ENCODE assay signal across 19 cellular contexts in the genomic region with DNA sequence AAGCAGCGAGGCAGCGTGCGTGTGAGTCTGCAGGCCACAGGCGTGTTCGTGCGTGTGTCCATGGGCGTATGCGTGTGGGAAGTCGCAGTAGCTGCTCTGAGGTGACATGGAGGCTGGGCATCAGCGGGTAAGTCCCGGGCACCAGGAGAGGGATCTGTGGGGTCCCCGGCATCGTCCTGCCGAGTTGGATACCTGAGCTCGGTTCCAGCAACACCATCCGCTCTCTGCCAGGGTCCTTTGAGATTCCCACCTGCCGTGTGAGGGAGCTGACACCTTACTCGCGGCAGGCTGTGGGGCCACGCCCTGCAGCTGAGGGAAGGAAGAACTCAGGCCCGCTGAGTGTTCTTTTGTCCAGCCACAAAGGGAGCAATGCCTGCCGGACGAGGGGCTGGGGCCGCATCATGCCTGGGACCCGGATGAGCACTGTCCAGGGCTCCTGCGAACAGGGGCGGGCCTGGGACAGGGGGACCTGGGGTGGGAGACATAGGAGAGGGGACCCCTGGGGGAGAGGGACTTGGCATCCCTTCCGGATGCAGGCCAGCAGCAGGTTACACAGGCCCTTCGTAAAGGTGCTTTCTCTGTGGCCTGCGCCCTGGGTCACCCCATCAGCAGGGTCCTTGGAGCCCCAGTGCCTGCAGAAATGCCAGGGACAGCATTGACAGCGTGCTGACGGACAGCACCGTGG. TPM values are rescaled to one million over a fixed set of nuclear protein-coding genes. Genes with fewer than 3 reads are reported as not detected.
A peak's percentile ranks its signal among the peaks of the same experiment; 100 is the strongest.
DNase-seq lines count a peak whose midpoint lies in the region; ATAC-seq and TF ChIP-seq lines count a peak whose summit lies in the region.
"Had no signal": no experiment of that assay in that cellular context is flagged by ENCODE, and none has a peak within 500 bp of the region (broad histone marks: within the 10 kb centered on the region; RNA-seq: fewer than 3 reads in every experiment).

No MANE protein-coding gene starts in this region.

- H3K27me3 Mint-ChIP-seq in activated T-cell treated with anti-CD3 and anti-CD28 coated beads, Interleukin-2, amount 50 U/mL, for 72 hours (ENCODE audit: low read depth) = no peaks in the 10 kb centered on the region
- peaks cover 28% of the 10 kb centered on the region for H3K27me3 Mint-ChIP-seq in WTC11 (ENCODE audit: low read depth)
- H3K27me3 Mint-ChIP-seq in stimulated activated naive B cell treated with anti-CD40 and anti-IgM and Interleukin-4, amounts not matched to agents 10 μg/mL and 1 μg/mL and 100 μg/mL, for 72 hours = no peaks in the 10 kb centered on the region

- H3K4me3 ChIP-seq in lower lobe of right lung (no peak overlapping the region), brain microvascular endothelial cell (ENCODE audit: low read depth, low read length) (no peak overlapping the region), WERI-Rb-1 (ENCODE audit: low read depth, low read length) (no peak overlapping the region)
- H3K4me3 ChIP-seq: cardiac muscle cell, smooth muscle cell, uterus had no signal

- peaks cover 40% of the 10 kb centered on the region for H3K4me1 ChIP-seq in lower lobe of right lung

- POLR2A ChIA-PET in WTC11 (lab: Charles Lee) = no interaction called here

- CTCF ChIA-PET in WTC11 (lab: Charles Lee) = interaction anchor here (0.6 to 0.7 kb wide), 2 partner anchors 46 to 87 kb away, joined by 4 read pairs; no protein-coding TSS in a partner anchor

- H3K27me3 ChIP-seq in lower lobe of right lung (ENCODE audit: low read depth) = peaks cover 36% of the 10 kb centered on the region
- H3K27me3 ChIP-seq in brain microvascular endothelial cell (replicated peaks) = peaks cover 2% of the 10 kb centered on the region
- no peaks in the 10 kb centered on the region for H3K27me3 ChIP-seq in WERI-Rb-1 (ENCODE audit: insufficient read depth, low read depth, severe bottlenecking)
- H3K27me3 ChIP-seq: cardiac muscle cell had no signal

- intact Hi-C loops in lower lobe of right lung (cut with DNase I) = no loop called here

- peaks cover 24% of the 10 kb centered on the region for H3K4me1 Mint-ChIP-seq in activated T-cell treated with anti-CD3 and anti-CD28 coated beads, Interleukin-2, amount 50 U/mL, for 72 hours (ENCODE audit: low read depth)
- peaks cover 6% of the 10 kb centered on the region; the same call in 1 of the 2 replicates for H3K4me1 Mint-ChIP-seq in WTC11
- H3K4me1 Mint-ChIP-seq in stimulated activated naive B cell treated with anti-CD40 and anti-IgM and Interleukin-4, amounts not matched to agents 10 μg/mL and 1 μg/mL and 100 μg/mL, for 72 hours = peaks cover 18 to 61% of the 10 kb centered on the region in 2 donors
- H3K4me1 Mint-ChIP-seq: nephron had no signal

- H3K36me3 ChIP-seq in lower lobe of right lung (peaks cover 9% of the 10 kb centered on the region), brain microvascular endothelial cell (replicated peaks) (peaks cover 4% of the 10 kb centered on the region), WERI-Rb-1 (no peaks in the 10 kb centered on the region)
- H3K36me3 ChIP-seq: cardiac muscle cell, uterus had no signal

- peak overlapping the region; percentile 7 to 46 for H3K4me3 Mint-ChIP-seq in activated T-cell treated with anti-CD3 and anti-CD28 coated beads, Interleukin-2, amount 50 U/mL, for 72 hours
- no peak overlapping the region for H3K4me3 Mint-ChIP-seq in WTC11
- H3K4me3 Mint-ChIP-seq in stimulated activated naive B cell treated with anti-CD40 and anti-IgM and Interleukin-4, amounts not matched to agents 10 μg/mL and 1 μg/mL and 100 μg/mL, for 72 hours = peak overlapping the region in 1 of 2 donors; percentile 61
- H3K4me3 Mint-ChIP-seq: nephron had no signal

- no peak for ATAC-seq in activated T-cell treated with anti-CD3 and anti-CD28 coated beads, Interleukin-2, amount 50 U/mL, for 72 hours (replicated peaks in 1 of 2)
- ATAC-seq in WTC11 (no peak), lower lobe of right lung (no peak)
- ATAC-seq in stimulated activated naive B cell treated with anti-CD40 and anti-IgM and Interleukin-4, amounts not matched to agents 10 μg/mL and 1 μg/mL and 100 μg/mL, for 72 hours (replicated peaks) = peak; percentile 1

- no peak for DNase-seq in activated T-cell treated with anti-CD3 and anti-CD28 coated beads, Interleukin-2, amount 50 U/mL, for 72 hours
- DNase-seq in activated T-cell treated with anti-CD3 and anti-CD28 coated beads, Interleukin-2, amount 50 U/mL, for 1 hour = no peak
- no peak for DNase-seq in WTC11 (ENCODE audit: low spot score)
- peak; percentile 49 for DNase-seq in lower lobe of right lung
- DNase-seq in stimulated activated naive B cell treated with anti-CD40 and anti-IgM and Interleukin-4, amounts not matched to agents 10 μg/mL and 1 μg/mL and 100 μg/mL, for 72 hours = no peak
- no peak for DNase-seq in activated CD4-positive, CD25-positive, alpha-beta regulatory T cell (lab: John Stamatoyannopoulos, UW)
- no peak for DNase-seq in brain microvascular endothelial cell
- DNase-seq in WERI-Rb-1 = no peak
- DNase-seq: ACHN; activated T-cell treated with anti-CD3 and anti-CD28 coated beads for 4 hours; NCI-H82; stimulated activated CD4-positive, alpha-beta T cell treated with anti-CD3 and anti-CD28 coated beads, Interleukin-4, amount 100 ng/mL, for 4 hours; T1000; uterus had no signal

- TF ChIP-seq CTCF in WTC11 (IDR thresholded peaks at IDR 0.05) (no peak), lower lobe of right lung (IDR thresholded peaks at IDR 0.05) (no peak), brain microvascular endothelial cell (IDR thresholded peaks at IDR 0.05; ENCODE audit: low read depth, low read length, missing control alignments) (no peak), WERI-Rb-1 (IDR thresholded peaks at IDR 0.05; ENCODE audit: low read depth, low read length) (no peak)

- H3K36me3 Mint-ChIP-seq in activated T-cell treated with anti-CD3 and anti-CD28 coated beads, Interleukin-2, amount 50 U/mL, for 72 hours (ENCODE audit: insufficient read depth in 2 of 2) = no peaks in the 10 kb centered on the region
- H3K36me3 Mint-ChIP-seq in WTC11 = no peaks in the 10 kb centered on the region
- H3K36me3 Mint-ChIP-seq in stimulated activated naive B cell treated with anti-CD40 and anti-IgM and Interleukin-4, amounts not matched to agents 10 μg/mL and 1 μg/mL and 100 μg/mL, for 72 hours = peaks cover 6 to 7% of the 10 kb centered on the region in 2 donors

- H3K9me3 Mint-ChIP-seq in activated T-cell treated with anti-CD3 and anti-CD28 coated beads, Interleukin-2, amount 50 U/mL, for 72 hours = no peaks in the 10 kb centered on the region
- H3K9me3 Mint-ChIP-seq in WTC11 = no peaks in the 10 kb centered on the region
- H3K9me3 Mint-ChIP-seq in stimulated activated naive B cell treated with anti-CD40 and anti-IgM and Interleukin-4, amounts not matched to agents 10 μg/mL and 1 μg/mL and 100 μg/mL, for 72 hours = no peaks in the 10 kb centered on the region
- H3K9me3 Mint-ChIP-seq: nephron had no signal

- in situ Hi-C loops in brain microvascular endothelial cell (cut with HindIII; ENCODE audit: low pct_ligation_motif_present, low sequenced_read_pairs) = no loop called here

- no peaks in the 10 kb centered on the region for H3K9me3 ChIP-seq in lower lobe of right lung
- no peaks in the 10 kb centered on the region for H3K9me3 ChIP-seq in WERI-Rb-1 (ENCODE audit: severe bottlenecking)
- H3K9me3 ChIP-seq: uterus had no signal

- H3K27ac ChIP-seq in lower lobe of right lung (peak overlapping the region; percentile 31), brain microvascular endothelial cell (no peak overlapping the region), WERI-Rb-1 (no peak overlapping the region)
- H3K27ac ChIP-seq: cardiac muscle cell, uterus had no signal

- H3K27ac Mint-ChIP-seq in activated T-cell treated with anti-CD3 and anti-CD28 coated beads, Interleukin-2, amount 50 U/mL, for 72 hours = no peak overlapping the region
- H3K27ac Mint-ChIP-seq in WTC11 = peak overlapping the region; percentile 81; the same call in 1 of the 2 replicates
- H3K27ac Mint-ChIP-seq in stimulated activated naive B cell treated with anti-CD40 and anti-IgM and Interleukin-4, amounts not matched to agents 10 μg/mL and 1 μg/mL and 100 μg/mL, for 72 hours = peak overlapping the region; percentile 83
- H3K27ac Mint-ChIP-seq: nephron, progenitor cell of endocrine pancreas had no signal

TF ChIP-seq in WTC11, 78 proteins besides CTCF, POLR2A, EP300 and RAD21 (continues in another document):
- TF ChIP-seq, protein P1, sequence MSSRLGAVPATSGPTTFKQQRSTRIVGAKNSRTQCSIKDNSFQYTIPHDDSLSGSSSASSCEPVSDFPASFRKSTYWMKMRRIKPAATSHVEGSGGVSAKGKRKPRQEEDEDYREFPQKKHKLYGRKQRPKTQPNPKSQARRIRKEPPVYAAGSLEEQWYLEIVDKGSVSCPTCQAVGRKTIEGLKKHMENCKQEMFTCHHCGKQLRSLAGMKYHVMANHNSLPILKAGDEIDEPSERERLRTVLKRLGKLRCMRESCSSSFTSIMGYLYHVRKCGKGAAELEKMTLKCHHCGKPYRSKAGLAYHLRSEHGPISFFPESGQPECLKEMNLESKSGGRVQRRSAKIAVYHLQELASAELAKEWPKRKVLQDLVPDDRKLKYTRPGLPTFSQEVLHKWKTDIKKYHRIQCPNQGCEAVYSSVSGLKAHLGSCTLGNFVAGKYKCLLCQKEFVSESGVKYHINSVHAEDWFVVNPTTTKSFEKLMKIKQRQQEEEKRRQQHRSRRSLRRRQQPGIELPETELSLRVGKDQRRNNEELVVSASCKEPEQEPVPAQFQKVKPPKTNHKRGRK (CRISPR knock-in tag; IDR thresholded peaks at IDR 0.05; ENCODE audit: borderline replicate concordance) = no peak
- TF ChIP-seq, protein P2, sequence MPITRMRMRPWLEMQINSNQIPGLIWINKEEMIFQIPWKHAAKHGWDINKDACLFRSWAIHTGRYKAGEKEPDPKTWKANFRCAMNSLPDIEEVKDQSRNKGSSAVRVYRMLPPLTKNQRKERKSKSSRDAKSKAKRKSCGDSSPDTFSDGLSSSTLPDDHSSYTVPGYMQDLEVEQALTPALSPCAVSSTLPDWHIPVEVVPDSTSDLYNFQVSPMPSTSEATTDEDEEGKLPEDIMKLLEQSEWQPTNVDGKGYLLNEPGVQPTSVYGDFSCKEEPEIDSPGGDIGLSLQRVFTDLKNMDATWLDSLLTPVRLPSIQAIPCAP (CRISPR knock-in tag; IDR thresholded peaks at IDR 0.05) = no peak

RNA-seq across cellular contexts. Expression of a gene that starts 5.0 kb away (rescaled TPM):
- total RNA-seq in activated T-cell treated with anti-CD3 and anti-CD28 coated beads, Interleukin-2, amount 50 U/mL, for 72 hours = 10 to 100 TPM in 1 of 2 donors, 1 to 10 TPM in 1; 8.4 to 10.5 TPM
- total RNA-seq in WTC11 (2021) = 8.0 to 9.4 TPM (median 9.1 TPM) in 3 replicates
- 6.1 TPM for total RNA-seq in lower lobe of right lung
- total RNA-seq: frontal cortex had no signal

RNA-seq across cellular contexts. Expression of a gene that starts 14.9 kb away (rescaled TPM):
- 10 to 100 TPM; 58.6 to 64.5 TPM for total RNA-seq in activated T-cell treated with anti-CD3 and anti-CD28 coated beads, Interleukin-2, amount 50 U/mL, for 72 hours
- total RNA-seq in WTC11 (2021) (38.5 to 46.2 TPM (median 40.5 TPM) in 3 replicates), lower lobe of right lung (61.9 TPM)

RNA-seq across cellular contexts. Expression of a gene that starts 15.0 kb away (rescaled TPM):
- total RNA-seq in activated T-cell treated with anti-CD3 and anti-CD28 coated beads, Interleukin-2, amount 50 U/mL, for 72 hours = 10 to 100 TPM; 25.9 to 34.9 TPM
- 42.1 to 52.4 TPM (median 43.7 TPM) in 3 replicates for total RNA-seq in WTC11 (2021)
- total RNA-seq in lower lobe of right lung = 14.5 TPM

RNA-seq across cellular contexts. Expression of a gene that starts 28.4 kb away (rescaled TPM):
- total RNA-seq in activated T-cell treated with anti-CD3 and anti-CD28 coated beads, Interleukin-2, amount 50 U/mL, for 72 hours = 10 to 100 TPM; 64.5 to 80.5 TPM
- total RNA-seq in WTC11 (2021) = 96.9 to 113 TPM (median 109 TPM) in 3 replicates
- 71.8 TPM for total RNA-seq in lower lobe of right lung

RNA-seq across cellular contexts. Expression of a gene that starts 40.4 kb away (rescaled TPM):
- total RNA-seq in activated T-cell treated with anti-CD3 and anti-CD28 coated beads, Interleukin-2, amount 50 U/mL, for 72 hours = 100 to 1,000 TPM; 199 to 318 TPM
- 169 to 219 TPM (median 207 TPM) in 3 replicates for total RNA-seq in WTC11 (2021)
- 371 TPM for total RNA-seq in lower lobe of right lung

Comparison
In these comparisons a context has a peak if more than half of its experiments do, and no peak if none do; other contexts are left out.
1. ATAC-seq: peak in stimulated activated naive B cell treated with anti-CD40 and anti-IgM and Interleukin-4, amounts not matched to agents 10 μg/mL and 1 μg/mL and 100 μg/mL, for 72 hours (2 of 2); none in activated T-cell treated with anti-CD3 and anti-CD28 coated beads, Interleukin-2, amount 50 U/mL, for 72 hours (0 of 2), WTC11 (single experiment) and lower lobe of right lung (0 of 2).